In genomic region chr2:45938649-45939511, GRCh38 we compare ENCODE assay signal across 8 cellular contexts.
A peak's percentile ranks its signal among the peaks of the same experiment; 100 is the strongest.
DNase-seq lines count a peak whose midpoint lies in the region; ATAC-seq, FAIRE-seq and TF ChIP-seq lines count a peak whose summit lies in the region.
"Had no signal": no experiment of that assay in that cellular context is flagged by ENCODE, and none has a peak within 500 bp of the region (broad histone marks: within the 10 kb centered on the region; RNA-seq: fewer than 3 reads in every experiment).

No MANE protein-coding gene starts in this region.

- in situ Hi-C loops in transverse colon (cut with MboI; ENCODE audit: low pct_ligation_motif_present in 1 of 4, low pct_unique_long_range_greater_than_20kb in 1 of 4, low sequenced_read_pairs in 3 of 4), result loop anchor here in 3 of 4 donors (5.0 to 10.0 kb wide), 2 partner anchors 292 to 294 kb away; no protein-coding TSS in a partner anchor

- ATAC-seq in GM21576 (IDR thresholded peaks at IDR 0.05; ENCODE audit: unreplicated experiment), result no peak

- H4K20me1 ChIP-seq in astrocyte (ENCODE audit: insufficient read depth, low read length), result no peaks in the 10 kb centered on the region

- POLR2A ChIA-PET in CD8-positive, alpha-beta memory T cell (lab: Charles Lee), result no interaction called here
- POLR2A ChIA-PET in activated CD4-positive, alpha-beta memory T cell treated with anti-CD3 and anti-CD28 coated beads, Interleukin-2, amount 10 ng/mL, durations not matched to agents 7 days and 5 days (lab: Charles Lee), result no interaction called here

- TF ChIP-seq CTCF in astrocyte (IDR thresholded peaks at IDR 0.05; ENCODE audit: insufficient read depth, low read depth, low read length) (no peak), transverse colon (IDR thresholded peaks at IDR 0.05) (no peak)

- no peak for TF ChIP-seq POLR2A in transverse colon (IDR thresholded peaks at IDR 0.05)

- H3K4me3 ChIP-seq in astrocyte (ENCODE audit: insufficient read depth, low read depth, low read length) (peak overlapping the region; percentile 48), transverse colon (no peak overlapping the region)
- H3K4me3 ChIP-seq in CD8-positive, alpha-beta memory T cell (ENCODE audit: low read length), result no peak overlapping the region

- peaks cover 41% of the 10 kb centered on the region for H3K4me1 ChIP-seq in astrocyte (ENCODE audit: insufficient read depth, low read length)
- H3K4me1 ChIP-seq in transverse colon, result peaks cover 7 to 53% (median 20%) of the 10 kb centered on the region in 4 donors
- no peaks in the 10 kb centered on the region for H3K4me1 ChIP-seq in CD8-positive, alpha-beta memory T cell (ENCODE audit: insufficient read depth, low read length)

- H3K36me3 Mint-ChIP-seq in astrocyte (ENCODE audit: low read depth, unreplicated experiment), result no peaks in the 10 kb centered on the region
- peaks cover 0 to 8% (median 0%) of the 10 kb centered on the region in 3 donors for H3K36me3 Mint-ChIP-seq in CD8-positive, alpha-beta memory T cell
- no peaks in the 10 kb centered on the region for H3K36me3 Mint-ChIP-seq in activated CD4-positive, alpha-beta memory T cell treated with anti-CD3 and anti-CD28 coated beads, Interleukin-2, amount 10 ng/mL, durations not matched to agents 7 days and 5 days (ENCODE audit: low read depth)

- H3K79me2 ChIP-seq in astrocyte (ENCODE audit: insufficient read depth, low read length), result no peaks in the 10 kb centered on the region

- H3K36me3 ChIP-seq in astrocyte (ENCODE audit: insufficient read depth, low read length) (no peaks in the 10 kb centered on the region), transverse colon (no peaks in the 10 kb centered on the region)
- H3K36me3 ChIP-seq in CD8-positive, alpha-beta memory T cell (ENCODE audit: insufficient read depth, low read length), result no peaks in the 10 kb centered on the region

- peak overlapping the region; percentile 31 for H3K4me3 Mint-ChIP-seq in astrocyte (ENCODE audit: unreplicated experiment)
- no peak overlapping the region for H3K4me3 Mint-ChIP-seq in CD8-positive, alpha-beta memory T cell
- H3K4me3 Mint-ChIP-seq in activated CD4-positive, alpha-beta memory T cell treated with anti-CD3 and anti-CD28 coated beads, Interleukin-2, amount 10 ng/mL, durations not matched to agents 7 days and 5 days, result no peak overlapping the region

- H3K27me3 ChIP-seq in astrocyte (ENCODE audit: insufficient read depth, low read length) (no peaks in the 10 kb centered on the region), transverse colon (no peaks in the 10 kb centered on the region)
- no peaks in the 10 kb centered on the region for H3K27me3 ChIP-seq in CD8-positive, alpha-beta memory T cell (ENCODE audit: insufficient read depth, low read length, poor library complexity, severe bottlenecking)

- intact Hi-C loops in transverse colon (cut with DNase I; ENCODE audit: low total_unique reads), result loop anchor here (5.0 to 10.0 kb wide), 2 partner anchors 54 to 172 kb away; no protein-coding TSS in a partner anchor

- peak overlapping the region; percentile 65 for H3K9ac ChIP-seq in astrocyte (ENCODE audit: low read length)
- H3K9ac ChIP-seq: KMS-11 had no signal

- 33 to 36% methylated on average over 3 to 13 of the region's 13 CpGs for WGBS in transverse colon (ENCODE audit: low coverage in 1 of 2), 2 donors

- CTCF ChIA-PET in CD8-positive, alpha-beta memory T cell (lab: Charles Lee), result no interaction called here
- CTCF ChIA-PET in activated CD4-positive, alpha-beta memory T cell treated with anti-CD3 and anti-CD28 coated beads, Interleukin-2, amount 10 ng/mL, durations not matched to agents 7 days and 5 days (lab: Charles Lee), result interaction anchor here (1.0 to 4.6 kb wide), 3 partner anchors 8 to 296 kb away, joined by 3 to 24 read pairs (median 3); no protein-coding TSS in a partner anchor

- FAIRE-seq in astrocyte (lab: Jason Lieb, UNC), result no peak

- H3K9me3 Mint-ChIP-seq in astrocyte (ENCODE audit: unreplicated experiment), result peaks cover 1% of the 10 kb centered on the region
- H3K9me3 Mint-ChIP-seq in CD8-positive, alpha-beta memory T cell, result no peaks in the 10 kb centered on the region
- H3K9me3 Mint-ChIP-seq in activated CD4-positive, alpha-beta memory T cell treated with anti-CD3 and anti-CD28 coated beads, Interleukin-2, amount 10 ng/mL, durations not matched to agents 7 days and 5 days, result no peaks in the 10 kb centered on the region

- H2AFZ ChIP-seq in astrocyte (ENCODE audit: low read depth, low read length), result peak overlapping the region; percentile 18

- H3K4me2 ChIP-seq in astrocyte (ENCODE audit: low read length), result peak overlapping the region; percentile 82
- H3K4me2 ChIP-seq: KMS-11 had no signal

- peak; percentile 95 for DNase-seq in HT-29 (ENCODE audit: low spot score)
- DNase-seq in astrocyte (ENCODE audit: low read depth), result peak; percentile 94
- peak; percentile 96 for DNase-seq in kidney tubule cell (ENCODE audit: low spot score)
- peak; percentile 84 for DNase-seq in transverse colon
- no peak for DNase-seq in CD8-positive, alpha-beta memory T cell
- DNase-seq in activated CD4-positive, alpha-beta memory T cell treated with anti-CD3 and anti-CD28 coated beads, Interleukin-2, amount 10 ng/mL, durations not matched to agents 7 days and 5 days, result no peak

- peak; percentile 4 for TF ChIP-seq EP300 in transverse colon (IDR thresholded peaks at IDR 0.05; ENCODE audit: low read depth)

- peaks cover 31% of the 10 kb centered on the region for H3K4me1 Mint-ChIP-seq in astrocyte (ENCODE audit: low read depth, unreplicated experiment)
- H3K4me1 Mint-ChIP-seq in CD8-positive, alpha-beta memory T cell, result no peaks in the 10 kb centered on the region
- H3K4me1 Mint-ChIP-seq in activated CD4-positive, alpha-beta memory T cell treated with anti-CD3 and anti-CD28 coated beads, Interleukin-2, amount 10 ng/mL, durations not matched to agents 7 days and 5 days, result peaks cover 3% of the 10 kb centered on the region

- H3K27ac Mint-ChIP-seq in astrocyte (ENCODE audit: unreplicated experiment), result peak overlapping the region; percentile 75
- no peak overlapping the region for H3K27ac Mint-ChIP-seq in CD8-positive, alpha-beta memory T cell
- no peak overlapping the region for H3K27ac Mint-ChIP-seq in activated CD4-positive, alpha-beta memory T cell treated with anti-CD3 and anti-CD28 coated beads, Interleukin-2, amount 10 ng/mL, durations not matched to agents 7 days and 5 days

- H3K9me3 ChIP-seq in astrocyte (ENCODE audit: insufficient read depth, low read depth, low read length) (no peaks in the 10 kb centered on the region), transverse colon (no peaks in the 10 kb centered on the region)
- no peaks in the 10 kb centered on the region for H3K9me3 ChIP-seq in CD8-positive, alpha-beta memory T cell (ENCODE audit: low read length)

- H3K27me3 Mint-ChIP-seq in astrocyte (ENCODE audit: low read depth, unreplicated experiment), result no peaks in the 10 kb centered on the region
- peaks cover 0 to 2% of the 10 kb centered on the region in 2 donors for H3K27me3 Mint-ChIP-seq in CD8-positive, alpha-beta memory T cell
- H3K27me3 Mint-ChIP-seq in activated CD4-positive, alpha-beta memory T cell treated with anti-CD3 and anti-CD28 coated beads, Interleukin-2, amount 10 ng/mL, durations not matched to agents 7 days and 5 days, result no peaks in the 10 kb centered on the region

- H3K27ac ChIP-seq in astrocyte (ENCODE audit: low read depth, low read length) (peak overlapping the region; percentile 68), transverse colon (peak overlapping the region; percentile 51 to 83 (median 72))
- no peak overlapping the region for H3K27ac ChIP-seq in CD8-positive, alpha-beta memory T cell (ENCODE audit: low read depth, low read length)
- H3K27ac ChIP-seq: KMS-11 had no signal

Comparison
In these comparisons a context has a peak if more than half of its experiments do, and no peak if none do; other contexts are left out.
1. DNase-seq: peak in HT-29 (single experiment), astrocyte (single experiment), kidney tubule cell (single experiment) and transverse colon (single experiment); none in CD8-positive, alpha-beta memory T cell (0 of 5) and activated CD4-positive, alpha-beta memory T cell treated with anti-CD3 and anti-CD28 coated beads, Interleukin-2, amount 10 ng/mL, durations not matched to agents 7 days and 5 days (single experiment).